In the genomic region with DNA sequence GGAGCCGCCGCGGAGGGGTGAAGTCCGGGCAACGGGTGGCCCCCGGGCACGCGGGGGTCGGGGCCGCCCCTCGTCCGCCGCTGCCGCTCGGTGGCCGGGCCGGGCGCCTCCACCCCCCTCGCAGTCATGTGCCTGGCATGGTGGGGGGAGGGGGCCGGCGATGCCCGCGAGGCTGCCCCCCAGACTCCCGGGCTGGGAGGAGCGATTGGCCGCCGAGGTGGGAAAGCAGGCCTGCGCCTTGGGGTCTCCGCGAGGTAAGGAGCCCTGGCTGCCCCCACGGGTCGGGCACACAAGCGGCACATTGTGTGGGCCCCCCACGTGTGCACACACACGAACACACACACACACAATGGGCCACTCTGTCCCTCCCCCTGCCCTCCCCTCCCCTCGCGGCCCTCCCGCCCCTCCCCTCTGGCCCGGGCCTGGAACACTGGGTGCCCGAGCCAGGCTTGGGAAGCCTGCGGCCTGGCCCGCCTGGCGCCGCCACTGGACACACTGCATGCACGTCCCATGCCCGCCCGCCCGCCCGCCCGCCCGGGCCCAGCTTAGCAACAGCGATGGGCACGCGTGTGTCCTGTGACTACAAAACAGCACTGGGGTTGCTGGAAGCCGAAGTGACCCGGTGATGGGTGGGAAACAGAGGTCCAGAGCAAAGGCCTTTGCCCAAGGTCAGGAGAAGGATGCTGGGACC, we compare ENCODE assay signal across 9 cellular contexts. TPM values are rescaled to one million over a fixed set of nuclear protein-coding genes. Genes with fewer than 3 reads are reported as not detected.
A peak's percentile ranks its signal among the peaks of the same experiment; 100 is the strongest.
DNase-seq lines count a peak whose midpoint lies in the region; ATAC-seq and TF ChIP-seq lines count a peak whose summit lies in the region.
"Had no signal": no experiment of that assay in that cellular context is flagged by ENCODE, and none has a peak within 500 bp of the region (broad histone marks: within the 10 kb centered on the region; RNA-seq: fewer than 3 reads in every experiment).

No MANE protein-coding gene starts in this region.

- TF ChIP-seq CTCF in ascending aorta (IDR thresholded peaks at IDR 0.05) = peak in 1 of 3 experiments; percentile 10
- no peak for TF ChIP-seq CTCF in right atrium auricular region (IDR thresholded peaks at IDR 0.05)

- H3K4me3 ChIP-seq in ascending aorta = peak overlapping the region; percentile 53 to 69
- H3K4me3 ChIP-seq in right atrium auricular region = peak overlapping the region; percentile 45 to 55
- peak overlapping the region; percentile 66 for H3K4me3 ChIP-seq in skeletal muscle satellite cell (ENCODE audit: low read length)

- no peaks in the 10 kb centered on the region for H3K4me1 ChIP-seq in ascending aorta
- H3K4me1 ChIP-seq in right atrium auricular region = peaks cover 0 to 6% of the 10 kb centered on the region in 2 donors
- H3K4me1 ChIP-seq in skeletal muscle satellite cell (ENCODE audit: control insufficient read depth, insufficient read depth, low read length) = peaks cover 9% of the 10 kb centered on the region

- DNase-seq in GM04504 (ENCODE audit: low read depth) = peak; percentile 9
- no peak for DNase-seq in ascending aorta (ENCODE audit: low spot score in 2 of 2)
- DNase-seq in right atrium auricular region (ENCODE audit: low spot score) = no peak
- DNase-seq in ureter (ENCODE audit: low spot score) = no peak
- DNase-seq in OCI-M2 (lab: John Stamatoyannopoulos, UW; ENCODE audit: unreplicated experiment) = no peak
- DNase-seq: NCI-H1417 treated with DMSO at 0.1 percent for 48 hours had no signal

- no peak for ATAC-seq in GM21423 (IDR thresholded peaks at IDR 0.05; ENCODE audit: unreplicated experiment)
- no peak for ATAC-seq in HG02623 (IDR thresholded peaks at IDR 0.05; ENCODE audit: unreplicated experiment)

- H3K27me3 ChIP-seq in ascending aorta (no peaks in the 10 kb centered on the region), right atrium auricular region (no peaks in the 10 kb centered on the region), skeletal muscle satellite cell (ENCODE audit: control insufficient read depth, insufficient read depth, low read length) (no peaks in the 10 kb centered on the region)

- H3K9ac ChIP-seq in skeletal muscle satellite cell (ENCODE audit: low read depth, low read length) = no peak overlapping the region

- H3K27ac ChIP-seq in ascending aorta = peak overlapping the region in 1 of 2 donors; percentile 50
- H3K27ac ChIP-seq in right atrium auricular region = peak overlapping the region; percentile 72 to 88

- intact Hi-C loops in ascending aorta (cut with DNase I) = loop anchor here (5.0 kb wide), 2 partner anchors 33 to 92 kb away; a partner anchor contains a TSS

- H3K9me3 ChIP-seq in ascending aorta = no peaks in the 10 kb centered on the region
- no peaks in the 10 kb centered on the region for H3K9me3 ChIP-seq in right atrium auricular region
- no peaks in the 10 kb centered on the region for H3K9me3 ChIP-seq in skeletal muscle satellite cell (replicated peaks; ENCODE audit: low read length)

- peak overlapping the region; percentile 78 for H3K4me2 ChIP-seq in skeletal muscle satellite cell (ENCODE audit: low read length)

- H3K36me3 ChIP-seq in ascending aorta = no peaks in the 10 kb centered on the region
- H3K36me3 ChIP-seq in right atrium auricular region = peaks cover 5% of the 10 kb centered on the region
- no peaks in the 10 kb centered on the region for H3K36me3 ChIP-seq in skeletal muscle satellite cell (ENCODE audit: insufficient read depth, low read length)

RNA-seq across cellular contexts. Expression of a gene that starts 1.3 kb away (rescaled TPM):
- total RNA-seq in ascending aorta = 44.2 TPM
- 10 to 100 TPM; 71.3 to 76.6 TPM for total RNA-seq in right atrium auricular region
- 9.1 and 14.0 TPM in 2 replicates for total RNA-seq in skeletal muscle satellite cell (2012; rRNA removed)
- total RNA-seq in ureter = 70.3 TPM

RNA-seq across cellular contexts. Expression of a gene that starts 15.4 kb away (rescaled TPM):
- 1.4 TPM for total RNA-seq in ascending aorta
- 10 to 100 TPM in 1 of 2 donors, 1 to 10 TPM in 1; 4.0 to 42.4 TPM for total RNA-seq in right atrium auricular region
- not detected in 2 replicates for total RNA-seq in skeletal muscle satellite cell (2012; rRNA removed)
- total RNA-seq in ureter = 12.3 TPM

RNA-seq across cellular contexts. Expression of a gene that starts 35.1 kb away (rescaled TPM):
- total RNA-seq in ascending aorta (63.0 TPM), right atrium auricular region (100 to 1,000 TPM in 1 of 2 donors, 10 to 100 TPM in 1; 86.3 to 109 TPM), ureter (315 TPM)
- total RNA-seq in skeletal muscle satellite cell (2012; rRNA removed) = 173 and 174 TPM in 2 replicates

RNA-seq across cellular contexts. Expression of a gene that starts 35.6 kb away (rescaled TPM):
- total RNA-seq in ascending aorta = 14.7 TPM
- total RNA-seq in right atrium auricular region = 10 to 100 TPM; 15.2 to 18.0 TPM
- 17.2 and 17.3 TPM in 2 replicates for total RNA-seq in skeletal muscle satellite cell (2012; rRNA removed)
- total RNA-seq in ureter = 15.1 TPM

RNA-seq across cellular contexts. Expression of a gene that starts 42.0 kb away (rescaled TPM):
- total RNA-seq in ascending aorta (not detected), right atrium auricular region (not detected), ureter (2.7 TPM)
- 0.25 TPM in 1 of 2 replicates, not detected in the other for total RNA-seq in skeletal muscle satellite cell (2012; rRNA removed)
